Comparison of ENCODE assay signal across 13 cellular contexts in genomic region chr19:3683405-3683865, GRCh38. TPM values are rescaled to one million over a fixed set of nuclear protein-coding genes. Genes with fewer than 3 reads are reported as not detected.
DNase-seq lines count a peak whose midpoint lies in the region; TF ChIP-seq lines count a peak whose summit lies in the region.
"Had no signal": no experiment of that assay in that cellular context is flagged by ENCODE, and none has a peak within 500 bp of the region (broad histone marks: within the 10 kb centered on the region; RNA-seq: fewer than 3 reads in every experiment).

No MANE protein-coding gene starts in this region.

- peaks cover 14% of the 10 kb centered on the region; the same call in 1 of the 2 replicates for H3F3A ChIP-seq in MM.1S (ENCODE audit: insufficient read depth, low read length)

- H3K9ac ChIP-seq in stomach smooth muscle (ENCODE audit: low read length in 2 of 2), result no peak overlapping the region
- H3K9ac ChIP-seq in MM.1S (ENCODE audit: low read length), result no peak overlapping the region

- H3K9me3 ChIP-seq in HEK293 (ENCODE audit: control insufficient read depth, insufficient read depth, low read depth, low read length) (no peaks in the 10 kb centered on the region), stomach smooth muscle (ENCODE audit: control insufficient read depth in 2 of 2, low read length in 2 of 2) (peaks cover 0 to 6% of the 10 kb centered on the region in 2 donors), MM.1S (replicated peaks; ENCODE audit: insufficient read depth, low read length) (no peaks in the 10 kb centered on the region)

- H3K4me1 Mint-ChIP-seq in Calu3 (ENCODE audit: low read depth, unreplicated experiment), result no peaks in the 10 kb centered on the region

- H3K27ac Mint-ChIP-seq in Calu3 (ENCODE audit: unreplicated experiment), result no peak overlapping the region

- H3K9me2 ChIP-seq in MM.1S (replicated peaks; ENCODE audit: insufficient read depth, low read length), result no peaks in the 10 kb centered on the region

- intact Hi-C loops in Calu3 (cut with micrococcal nuclease; ENCODE audit: unreplicated experiment), result no loop called here

- no peak overlapping the region for H3K4me3 Mint-ChIP-seq in Calu3 (ENCODE audit: low read depth, unreplicated experiment)

- no peaks in the 10 kb centered on the region for H4K20me1 ChIP-seq in MM.1S (ENCODE audit: insufficient read depth, low read length)

- H3K27ac ChIP-seq in HEK293 (ENCODE audit: extremely low read depth, low read depth, low read length), result no peak overlapping the region
- peak overlapping the region; percentile 53 for H3K27ac ChIP-seq in stomach smooth muscle (ENCODE audit: low read length)
- no peak overlapping the region for H3K27ac ChIP-seq in MM.1S (ENCODE audit: low read length)

- H3K9me3 Mint-ChIP-seq in Calu3 (ENCODE audit: low read depth, unreplicated experiment), result no peaks in the 10 kb centered on the region

- CTCF ChIA-PET in HEK293 (lab: Yijun Ruan, JAX) (interaction anchor here (0.5 kb wide), 1 partner anchor 20 kb away, joined by 4 read pairs; no protein-coding TSS in a partner anchor), Calu3 (lab: Charles Lee) (no interaction called here)

- no peak overlapping the region for H3K4me3 ChIP-seq in HEK293 (ENCODE audit: low read depth, low read length)
- no peak overlapping the region for H3K4me3 ChIP-seq in stomach smooth muscle (ENCODE audit: low read length in 2 of 2)
- no peak overlapping the region for H3K4me3 ChIP-seq in MM.1S (ENCODE audit: low read length)
- H3K4me3 ChIP-seq: coronary artery had no signal

- H3K36me3 ChIP-seq in HEK293 (ENCODE audit: control insufficient read depth in 2 of 2, insufficient read depth in 1 of 2, low read length in 2 of 2), result peaks cover 0 to 7% of the 10 kb centered on the region in 2 experiments; a peak in 2 of 3 replicates
- H3K36me3 ChIP-seq in stomach smooth muscle (ENCODE audit: control insufficient read depth in 2 of 2, insufficient read depth in 2 of 2, low read length in 2 of 2), result peaks cover 6 to 15% of the 10 kb centered on the region in 2 donors
- no peaks in the 10 kb centered on the region for H3K36me3 ChIP-seq in MM.1S (replicated peaks; ENCODE audit: insufficient read depth, low read length)

- DNase-seq in dermis microvascular lymphatic vessel endothelial cell (ENCODE audit: low read depth in 2 of 2) (peak; percentile 99), kidney glomerular epithelial cell (lab: John Stamatoyannopoulos, UW) (peak; percentile 80), COR-L47 (lab: John Stamatoyannopoulos, UW) (no peak), Calu3 (no peak), NCI-H1092 treated with DMSO at 0.1 percent for 48 hours (lab: John Stamatoyannopoulos, UW) (no peak), MM.1S (no peak)
- DNase-seq: activated T-cell treated with anti-CD3 and anti-CD28 coated beads for 4 hours, DMS79 treated with DMSO at 0.1 percent for 48 hours, NCI-H524 treated with DMSO at 0.1 percent for 48 hours, T-helper 2 cell had no signal

- no peaks in the 10 kb centered on the region for H3K27me3 ChIP-seq in stomach smooth muscle (ENCODE audit: control insufficient read depth in 1 of 2, insufficient read depth in 2 of 2, low read length in 2 of 2)
- H3K27me3 ChIP-seq in MM.1S (replicated peaks; ENCODE audit: insufficient read depth, low read length), result no peaks in the 10 kb centered on the region

- H3K36me3 Mint-ChIP-seq in Calu3 (ENCODE audit: insufficient read depth, unreplicated experiment), result peaks cover 9% of the 10 kb centered on the region

- H3K79me2 ChIP-seq in MM.1S (ENCODE audit: low read length), result peaks cover 25% of the 10 kb centered on the region

- TF ChIP-seq CTCF in HEK293 (tag by site-specific recombination; IDR thresholded peaks at IDR 0.05), result no peak
- no peak for TF ChIP-seq CTCF in Calu3 (IDR thresholded peaks at IDR 0.05; ENCODE audit: unreplicated experiment)
- no peak for TF ChIP-seq CTCF in MM.1S (IDR thresholded peaks at IDR 0.05; ENCODE audit: low read length)

- POLR2A ChIA-PET in HEK293 (lab: Yijun Ruan, JAX), result no interaction called here

- no peaks in the 10 kb centered on the region for H3K27me3 Mint-ChIP-seq in Calu3 (ENCODE audit: unreplicated experiment)

- H3K4me2 ChIP-seq in MM.1S (ENCODE audit: low read depth, low read length), result no peak overlapping the region

- peaks cover 5% of the 10 kb centered on the region for H3K4me1 ChIP-seq in HEK293 (ENCODE audit: control insufficient read depth, insufficient read depth, low read length)
- H3K4me1 ChIP-seq in stomach smooth muscle (ENCODE audit: control insufficient read depth, insufficient read depth, low read length), result peaks cover 31% of the 10 kb centered on the region
- H3K4me1 ChIP-seq in MM.1S (ENCODE audit: low read length), result peaks cover 11% of the 10 kb centered on the region

- no peak overlapping the region for H2AFZ ChIP-seq in MM.1S (ENCODE audit: low read length)

- no TSS peak for BruUV-seq in Calu3 (replicated peaks; lab: Mats Ljungman, UMichigan)

TF ChIP-seq in HEK293, 187 proteins besides CTCF, POLR2A, EP300 and RAD21:
- TF ChIP-seq ZNF449 (tag by site-specific recombination; IDR thresholded peaks at IDR 0.05) (no peak), PRDM6 (tag by site-specific recombination; IDR thresholded peaks at IDR 0.05) (no peak), ZIC2 (tag by site-specific recombination; IDR thresholded peaks at IDR 0.05) (peak; percentile 48; the same call in 1 of the 2 replicates), KLF10 (tag by site-specific recombination; IDR thresholded peaks at IDR 0.05) (no peak)

RNA-seq across cellular contexts. Expression of gene PIP5K1C, which starts 16.8 kb away (rescaled TPM):
- total RNA-seq in dermis microvascular lymphatic vessel endothelial cell (19.4 and 42.0 TPM in 2 replicates), Calu3 (2022) (23.6 and 26.3 TPM in 2 replicates)

RNA-seq across cellular contexts. Expression of gene TJP3, which starts 24.7 kb away (rescaled TPM):
- total RNA-seq in dermis microvascular lymphatic vessel endothelial cell (under 0.01 TPM in 2 replicates), Calu3 (2022) (84.8 and 111 TPM in 2 replicates)

RNA-seq across cellular contexts. Expression of gene CACTIN, which starts 56.8 kb away (rescaled TPM):
- total RNA-seq in dermis microvascular lymphatic vessel endothelial cell, result 18.6 and 25.8 TPM in 2 replicates
- total RNA-seq in Calu3 (2022), result 20.2 and 21.4 TPM in 2 replicates

Comparison
In these comparisons a context has a peak if more than half of its experiments do, and no peak if none do; other contexts are left out.
1. DNase-seq: peak in dermis microvascular lymphatic vessel endothelial cell (2 of 2) and kidney glomerular epithelial cell (single experiment); none in COR-L47 (single experiment), Calu3 (single experiment), NCI-H1092 treated with DMSO at 0.1 percent for 48 hours (single experiment) and MM.1S (single experiment).
2. RNA of gene TJP3, which starts 24.7 kb away (total RNA-seq): 84.8 to 111 TPM in Calu3; under 0.01 TPM in dermis microvascular lymphatic vessel endothelial cell; every median in the first group is over 10 times any median in the second.